Comparison of ENCODE assay signal across 15 cellular contexts in genomic region chr10:100339236-100339635, GRCh38. TPM values are rescaled to one million over a fixed set of nuclear protein-coding genes. Genes with fewer than 3 reads are reported as not detected.
DNase-seq lines count a peak whose midpoint lies in the region; ATAC-seq, FAIRE-seq and TF ChIP-seq lines count a peak whose summit lies in the region.
"Had no signal": no experiment of that assay in that cellular context is flagged by ENCODE, and none has a peak within 500 bp of the region (broad histone marks: within the 10 kb centered on the region; RNA-seq: fewer than 3 reads in every experiment).

No MANE protein-coding gene starts in this region.

- H3K36me3 ChIP-seq in KOPT-K1 (ENCODE audit: insufficient read depth, low read length): no peaks in the 10 kb centered on the region
- H3K36me3 ChIP-seq in H1 (ENCODE audit: control insufficient read depth in 2 of 4, insufficient read depth in 4 of 4, low read length in 3 of 4): no peaks in the 10 kb centered on the region; a peak in 1 of 8 replicates
- H3K36me3 ChIP-seq: ascending aorta, SJSA1, tibial artery had no signal

- CTCF ChIA-PET in H1 (lab: Charles Lee; ENCODE audit: partially characterized antibody): interaction anchor here (0.6 to 21.7 kb wide), 26 partner anchors 9 to 732 kb away, joined by 3 to 226 read pairs (median 4); partner anchors contain the start of genes PKD2L1 and SCD

- peak overlapping the region; percentile 72; the same call in 1 of the 2 replicates for H2BK12ac ChIP-seq in H1 (ENCODE audit: low read depth, low read length)

- H2BK15ac ChIP-seq in H1 (ENCODE audit: low read length): peak overlapping the region; percentile 36; the same call in 1 of the 2 replicates

- peak overlapping the region; percentile 7; the same call in 1 of the 2 replicates for H2AK5ac ChIP-seq in H1 (ENCODE audit: low read depth, low read length)

- H3K4ac ChIP-seq in H1 (replicated peaks; ENCODE audit: insufficient read length, low read depth, low read length): no peak overlapping the region

- POLR2A ChIA-PET in H1 (lab: Charles Lee; ENCODE audit: partially characterized antibody): interaction anchor here (0.6 to 5.1 kb wide), 2 partner anchors 13 to 36 kb away, joined by 3 to 24 read pairs; no protein-coding TSS in a partner anchor

- H3K4me1 ChIP-seq in H1 (replicated peaks in 1 of 4; ENCODE audit: control insufficient read depth in 3 of 4, insufficient read depth in 4 of 4, low read length in 3 of 4): peaks cover 3 to 15% (median 5%) of the 10 kb centered on the region in 4 experiments; a peak in 4 of 7 replicates
- H3K4me1 ChIP-seq: ascending aorta had no signal

- no peaks in the 10 kb centered on the region; a peak in 3 of 7 replicates for H3K27me3 ChIP-seq in H1 (replicated peaks in 1 of 4; ENCODE audit: control insufficient read depth in 3 of 4, extremely low read depth in 1 of 4, insufficient read depth in 3 of 4, low read length in 3 of 4)
- H3K27me3 ChIP-seq: ascending aorta had no signal

- 75% methylated on average over 5 of the region's 5 CpGs; no CpG with 5 or more reads in 1 of the 2 experiments for WGBS in H1 (ENCODE audit: extremely low coverage in 1 of 2, insufficient coverage in 1 of 2, insufficient read length in 1 of 2, insufficient replicate concordance in 2 of 2, low coverage in 1 of 2, low lambda C conversion rate in 2 of 2, missing lambda C conversion rate in 1 of 2), 2 experiments

- H3K79me2 ChIP-seq in H1 (ENCODE audit: control insufficient read depth in 1 of 2, insufficient read depth in 2 of 2, low read length in 2 of 2): no peaks in the 10 kb centered on the region

- H4K20me1 ChIP-seq in H1 (replicated peaks in 1 of 2; ENCODE audit: control insufficient read depth in 1 of 2, insufficient read depth in 2 of 2, low read length in 2 of 2): no peaks in the 10 kb centered on the region

- H3K23ac ChIP-seq in H1 (ENCODE audit: insufficient read length): no peak overlapping the region

- no peak overlapping the region for H3K14ac ChIP-seq in H1 (ENCODE audit: insufficient read length)

- H2BK20ac ChIP-seq in H1 (ENCODE audit: low read length): peak overlapping the region; percentile 86; the same call in 1 of the 2 replicates

- no peak overlapping the region for H3K18ac ChIP-seq in H1 (ENCODE audit: extremely low read depth, low read length)

- TF ChIP-seq EP300 in H1 (IDR thresholded peaks at IDR 0.05; ENCODE audit: borderline replicate concordance in 1 of 2, low read depth in 2 of 2, low read length in 2 of 2): no peak

- H2BK5ac ChIP-seq in H1 (ENCODE audit: low read depth, low read length): peak overlapping the region; percentile 44; the same call in 1 of the 2 replicates

- no peak overlapping the region for H3K4me2 ChIP-seq in H1 (ENCODE audit: insufficient read depth in 1 of 2, low read depth in 2 of 2, low read length in 2 of 2)

- no peaks in the 10 kb centered on the region for H3K9me3 ChIP-seq in KOPT-K1 (ENCODE audit: insufficient read depth, low read length, poor library complexity, severe bottlenecking)
- no peaks in the 10 kb centered on the region for H3K9me3 ChIP-seq in H1 (ENCODE audit: insufficient read depth in 2 of 2, low read depth in 1 of 2, low read length in 1 of 2)
- H3K9me3 ChIP-seq: ascending aorta, SJSA1, tibial artery had no signal

- H3K56ac ChIP-seq in H1 (replicated peaks; ENCODE audit: insufficient read length, low read depth, low read length): no peak overlapping the region

- no peak overlapping the region for H4K5ac ChIP-seq in H1 (ENCODE audit: insufficient read length, low read depth, low read length)

- H3K9ac ChIP-seq in H1 (replicated peaks in 1 of 4; ENCODE audit: extremely low read depth in 1 of 4, low read depth in 3 of 4, low read length in 3 of 4): no peak overlapping the region

- H3K23me2 ChIP-seq in H1 (ENCODE audit: low read depth, low read length): no peaks in the 10 kb centered on the region

- peak overlapping the region; percentile 14 for H3K27ac ChIP-seq in KOPT-K1 (ENCODE audit: low read depth, low read length, poor library complexity, severe bottlenecking)
- no peak overlapping the region for H3K27ac ChIP-seq in H1 (ENCODE audit: low read depth, low read length)
- H3K27ac ChIP-seq: ascending aorta, SJSA1, tibial artery had no signal

- H3K79me1 ChIP-seq in H1 (ENCODE audit: low read depth, low read length): no peaks in the 10 kb centered on the region

- FAIRE-seq in H1 (lab: Jason Lieb, UNC): no peak

- ATAC-seq in GM21390 (IDR thresholded peaks at IDR 0.05; ENCODE audit: unreplicated experiment): peak; percentile 66
- no peak for ATAC-seq in GM21528 (IDR thresholded peaks at IDR 0.05; ENCODE audit: low FRiP score, unreplicated experiment)
- ATAC-seq in HG03097 (IDR thresholded peaks at IDR 0.05; ENCODE audit: low FRiP score, unreplicated experiment): no peak

- no peak overlapping the region for H2BK120ac ChIP-seq in H1 (replicated peaks; ENCODE audit: low read depth, low read length)

- no peak overlapping the region for H4K8ac ChIP-seq in H1 (ENCODE audit: extremely low read depth, insufficient read depth, low read length)

- TF ChIP-seq RAD21 in H1 (IDR thresholded peaks at IDR 0.05 in 1 of 2, conservative IDR thresholded peaks at IDR 0.05 in 1 of 2; ENCODE audit: low read depth in 2 of 2, low read length in 2 of 2): no peak

- no peak for TF ChIP-seq POLR2A in H1 (IDR thresholded peaks at IDR 0.05; ENCODE audit: control extremely low read depth in 1 of 2, low read depth in 2 of 2, low read length in 2 of 2)

- no peak for TF ChIP-seq CTCF in GM12865 (IDR thresholded peaks at IDR 0.05; ENCODE audit: insufficient read depth, low read depth, low read length, missing control alignments)
- no peak for TF ChIP-seq CTCF in H1 (IDR thresholded peaks at IDR 0.05; ENCODE audit: control extremely low read depth in 1 of 3, insufficient read depth in 1 of 3, low read depth in 1 of 3, low read length in 3 of 3)

- DNase-seq in GM12865 (ENCODE audit: low read depth) (peak; percentile 68), H1 (ENCODE audit: low read depth in 1 of 2, low spot score in 2 of 2) (no peak), NCI-H1417 treated with DMSO at 0.1 percent for 48 hours (lab: John Stamatoyannopoulos, UW) (no peak)
- no peak for DNase-seq in stimulated activated naive CD4-positive, alpha-beta T cell (lab: John Stamatoyannopoulos, UW)
- DNase-seq: erythroblast; NCI-H1436 treated with DMSO at 0.1 percent for 48 hours; stimulated activated CD4-positive, alpha-beta T cell treated with anti-CD3 and anti-CD28 coated beads, Interleukin-2, amount 100 ng/mL, for 24 hours; tibial artery had no signal

- H4K91ac ChIP-seq in H1 (replicated peaks; ENCODE audit: insufficient read length, low read length): no peak overlapping the region

- no peak overlapping the region for H2AFZ ChIP-seq in H1 (ENCODE audit: low read length)

- H3K4me3 ChIP-seq in GM12865 (ENCODE audit: low read depth, low read length) (no peak overlapping the region), H1 (ENCODE audit: extremely low read depth in 1 of 4, insufficient read depth in 2 of 4, low read depth in 3 of 4, low read length in 4 of 4) (no peak overlapping the region)
- H3K4me3 ChIP-seq: ascending aorta, SJSA1, tibial artery had no signal

TF ChIP-seq in H1, 55 proteins besides CTCF, POLR2A, EP300 and RAD21 (continues in another document):
- TF ChIP-seq TEAD4 (IDR thresholded peaks at IDR 0.05; ENCODE audit: low read depth, low read length): no peak
- no peak for TF ChIP-seq NRF1 (IDR thresholded peaks at IDR 0.05; ENCODE audit: low read depth, low read length)
- TF ChIP-seq PHF8 (conservative IDR thresholded peaks at IDR 0.05; ENCODE audit: low read depth, low read length): no peak
- TF ChIP-seq FOSL1 (IDR thresholded peaks at IDR 0.05; ENCODE audit: insufficient read depth, low read depth, low read length): no peak
- no peak for TF ChIP-seq KDM4A (IDR thresholded peaks at IDR 0.05; ENCODE audit: low read depth, low read length, severe bottlenecking)
- no peak for TF ChIP-seq SIX5 (IDR thresholded peaks at IDR 0.05; ENCODE audit: low read depth, low read length)
- no peak for TF ChIP-seq YY1 (IDR thresholded peaks at IDR 0.05; ENCODE audit: low read depth, low read length)
- no peak for TF ChIP-seq HDAC6 (IDR thresholded peaks at IDR 0.05; ENCODE audit: low read depth, low read length)
- TF ChIP-seq RNF2 (IDR thresholded peaks at IDR 0.05; ENCODE audit: borderline replicate concordance, low read depth, low read length, missing control alignments, poor library complexity, severe bottlenecking): no peak
- TF ChIP-seq BCL11A (IDR thresholded peaks at IDR 0.05; ENCODE audit: low read depth in 2 of 2, low read length in 2 of 2): no peak

RNA-seq across cellular contexts. Expression of gene SCD, which starts 7.8 kb away (rescaled TPM):
- total RNA-seq in H1 (2021; fragmentation: NEBNext Ultra II Directional; extraction: Animal tissue kit (Norgen Biotek cat#: 25700)): 604 and 621 TPM in 2 replicates
- 372 and 397 TPM in 2 replicates for polyA plus RNA-seq in H1 (2011; rRNA removed)
- polyA plus RNA-seq in H1 (2011; cell fraction: cytosol; rRNA removed): 289 TPM
- polyA plus RNA-seq in H1 (2011; cell fraction: nucleus; rRNA removed): 214 TPM
- 318 to 453 TPM (median 393 TPM) in 4 replicates for polyA plus RNA-seq in H1 (2012, experiment 1 of 2)
- 219 TPM for polyA plus RNA-seq in H1 (2012, experiment 2 of 2)
- polyA plus RNA-seq in H1 (2013, experiment 1 of 2): 934 TPM
- 1,101 TPM for polyA plus RNA-seq in H1 (2013, experiment 2 of 2)
- 618 and 631 TPM in 2 replicates for polyA minus RNA-seq in H1 (2011; rRNA and poly(A)+ RNA removed)
- 331 TPM for polyA minus RNA-seq in H1 (2011; cell fraction: cytosol; rRNA and poly(A)+ RNA removed)
- polyA minus RNA-seq in H1 (2011; cell fraction: nucleus; rRNA and poly(A)+ RNA removed): 203 TPM

RNA-seq across cellular contexts. Expression of gene PKD2L1, which starts 9.2 kb away (rescaled TPM):
- 0.17 and 0.20 TPM in 2 replicates for total RNA-seq in H1 (2021; fragmentation: NEBNext Ultra II Directional; extraction: Animal tissue kit (Norgen Biotek cat#: 25700))
- 0.20 and 0.33 TPM in 2 replicates for polyA plus RNA-seq in H1 (2011; rRNA removed)
- 0.26 TPM for polyA plus RNA-seq in H1 (2011; cell fraction: cytosol; rRNA removed)
- 0.20 TPM for polyA plus RNA-seq in H1 (2011; cell fraction: nucleus; rRNA removed)
- polyA plus RNA-seq in H1 (2012, experiment 1 of 2): 0.42 to 0.64 TPM (median 0.56 TPM) in 4 replicates
- not detected for polyA plus RNA-seq in H1 (2012, experiment 2 of 2)
- polyA plus RNA-seq in H1 (2013, experiment 1 of 2): 0.16 TPM
- 0.17 TPM for polyA plus RNA-seq in H1 (2013, experiment 2 of 2)
- polyA minus RNA-seq in H1 (2011; rRNA and poly(A)+ RNA removed): 0.22 TPM in 1 of 2 replicates, not detected in the other
- polyA minus RNA-seq in H1 (2011; cell fraction: cytosol; rRNA and poly(A)+ RNA removed): not detected
- polyA minus RNA-seq in H1 (2011; cell fraction: nucleus; rRNA and poly(A)+ RNA removed): not detected
- total RNA-seq: ascending aorta, neural crest cell, SJSA1 had no signal

RNA-seq across cellular contexts. Expression of gene BLOC1S2, which starts 52.8 kb away (rescaled TPM):
- 46.5 and 50.6 TPM in 2 replicates for total RNA-seq in H1 (2021; fragmentation: NEBNext Ultra II Directional; extraction: Animal tissue kit (Norgen Biotek cat#: 25700))
- 13.4 and 25.1 TPM in 2 replicates for polyA plus RNA-seq in H1 (2011; rRNA removed)
- polyA plus RNA-seq in H1 (2011; cell fraction: cytosol; rRNA removed): 39.6 TPM
- polyA plus RNA-seq in H1 (2011; cell fraction: nucleus; rRNA removed): 16.9 TPM
- polyA plus RNA-seq in H1 (2012, experiment 1 of 2): 43.8 to 59.5 TPM (median 48.3 TPM) in 4 replicates
- 8.6 TPM for polyA plus RNA-seq in H1 (2012, experiment 2 of 2)
- 53.1 TPM for polyA plus RNA-seq in H1 (2013, experiment 1 of 2)
- 58.3 TPM for polyA plus RNA-seq in H1 (2013, experiment 2 of 2)
- polyA minus RNA-seq in H1 (2011; rRNA and poly(A)+ RNA removed): 6.0 and 14.4 TPM in 2 replicates
- polyA minus RNA-seq in H1 (2011; cell fraction: cytosol; rRNA and poly(A)+ RNA removed): 10.1 TPM
- polyA minus RNA-seq in H1 (2011; cell fraction: nucleus; rRNA and poly(A)+ RNA removed): 12.1 TPM
